In genomic region chr14:35666429-35667043, GRCh38 we compare ENCODE assay signal across 9 cellular contexts.
"Had no signal": no experiment of that assay in that cellular context is flagged by ENCODE, and none has a peak within 500 bp of the region (broad histone marks: within the 10 kb centered on the region; RNA-seq: fewer than 3 reads in every experiment).

No MANE protein-coding gene starts in this region.

- H3K27ac ChIP-seq: GM23248 had no signal

- H2AFZ ChIP-seq: GM23248 had no signal

- H3K4me3 ChIP-seq: GM23248, HAP-1, K562 had no signal

- H3K9me3 ChIP-seq: HAP-1 had no signal

- H3K9ac ChIP-seq: GM23248 had no signal

- DNase-seq: GM23248, GOT3, H7, HFFc6, KG1 had no signal

- FAIRE-seq: HTR-8/SVneo, K562 had no signal

- ATAC-seq: HCT116, K562 had no signal

- H3K4me1 ChIP-seq: HAP-1 had no signal

- H3K36me3 ChIP-seq: HAP-1 had no signal
